ENCODE assay signal across 25 cellular contexts in the genomic region with DNA sequence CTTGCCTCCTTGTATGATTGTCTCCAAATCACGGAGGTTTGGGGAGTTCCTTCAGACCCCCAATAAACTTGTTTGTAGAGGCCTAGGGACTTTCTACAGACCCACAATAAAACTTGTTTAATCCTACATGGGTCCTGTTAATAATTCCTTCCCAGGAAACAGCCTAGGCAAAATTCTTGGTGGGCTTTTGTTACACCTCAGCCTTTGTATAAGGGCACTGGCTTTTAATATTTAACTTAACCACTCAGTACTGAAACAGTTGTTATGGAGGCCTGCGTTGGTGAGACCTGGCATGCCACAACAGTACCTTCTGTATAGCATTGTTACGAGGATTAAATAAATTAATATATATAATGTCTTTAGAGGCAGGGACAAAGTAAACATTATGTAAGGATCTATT.
"Had no signal": no experiment of that assay in that cellular context is flagged by ENCODE, and none has a peak within 500 bp of the region (broad histone marks: within the 10 kb centered on the region; RNA-seq: fewer than 3 reads in every experiment).

No MANE protein-coding gene starts in this region.

- H3K36me3 ChIP-seq: esophagus muscularis mucosa, gastrocnemius medialis, heart right ventricle had no signal

- H3K4me1 ChIP-seq: esophagus muscularis mucosa, gastrocnemius medialis, heart right ventricle had no signal

- H3K27me3 ChIP-seq: esophagus muscularis mucosa, foreskin keratinocyte, gastrocnemius medialis, heart right ventricle had no signal

- H3K9me3 ChIP-seq: gastrocnemius medialis had no signal

- H3K27ac ChIP-seq: coronary artery, dorsolateral prefrontal cortex, esophagus muscularis mucosa, foreskin keratinocyte, gastrocnemius medialis, heart right ventricle had no signal

- DNase-seq: activated CD4-positive, alpha-beta memory T cell treated with anti-CD3 and anti-CD28 coated beads, Interleukin-2, amount 10 ng/mL, durations not matched to agents 7 days and 5 days; activated CD4-positive, alpha-beta T cell treated with anti-CD3 and anti-CD28 coated beads for 36 hours; activated CD4-positive, alpha-beta T cell treated with anti-CD3 and anti-CD28 coated beads, Interleukin-2, amount 10 ng/mL, durations not matched to agents 24 days and 14 days; activated CD4-positive, CD25-positive, alpha-beta regulatory T cell; activated CD4-positive, CD25-positive, alpha-beta regulatory T cell treated with anti-CD3 and anti-CD28 coated beads, Interleukin-2, amount 50 U/mL, for 72 hours; activated CD8-positive, alpha-beta memory T cell treated with anti-CD3 and anti-CD28 coated beads, Interleukin-2, amount 50 U/mL, for 48 hours; activated gamma-delta T cell; activated naive CD4-positive, alpha-beta T cell; activated naive CD4-positive, alpha-beta T cell treated with anti-CD3 and anti-CD28 coated beads, Interleukin-2, amount 10 ng/mL, durations not matched to agents 7 days and 5 days; activated naive CD8-positive, alpha-beta T cell treated with anti-CD3 and anti-CD28 coated beads, Interleukin-2, amount 10 ng/mL, durations not matched to agents 7 days and 5 days; activated T-cell treated with anti-CD3 and anti-CD28 coated beads for 4 hours; activated T-cell treated with anti-CD3 and anti-CD28 coated beads, Interleukin-2, amount 50 U/mL, for 24 hours; activated T-cell treated with anti-CD3 and anti-CD28 coated beads, Interleukin-2, amount 50 U/mL, for 72 hours; amygdala; aorta; dorsolateral prefrontal cortex; effector memory CD8-positive, alpha-beta T cell; erythroblast; foreskin keratinocyte; gastrocnemius medialis; heart right ventricle; T-helper 2 cell had no signal

- ATAC-seq: activated CD4-positive, alpha-beta T cell treated with anti-CD3 and anti-CD28 coated beads for 36 hours; activated naive CD4-positive, alpha-beta T cell treated with anti-CD3 and anti-CD28 coated beads, Interleukin-2, amount 50 U/mL, for 72 hours; activated T-cell treated with anti-CD3 and anti-CD28 coated beads, Interleukin-2, amount 50 U/mL, for 72 hours; effector memory CD8-positive, alpha-beta T cell; foreskin keratinocyte; gastrocnemius medialis; heart right ventricle had no signal

- H3K4me3 ChIP-seq: coronary artery, dorsolateral prefrontal cortex, esophagus muscularis mucosa, gastrocnemius medialis, heart right ventricle had no signal
